1 cellular context compared by ENCODE assay signal in the genomic region with DNA sequence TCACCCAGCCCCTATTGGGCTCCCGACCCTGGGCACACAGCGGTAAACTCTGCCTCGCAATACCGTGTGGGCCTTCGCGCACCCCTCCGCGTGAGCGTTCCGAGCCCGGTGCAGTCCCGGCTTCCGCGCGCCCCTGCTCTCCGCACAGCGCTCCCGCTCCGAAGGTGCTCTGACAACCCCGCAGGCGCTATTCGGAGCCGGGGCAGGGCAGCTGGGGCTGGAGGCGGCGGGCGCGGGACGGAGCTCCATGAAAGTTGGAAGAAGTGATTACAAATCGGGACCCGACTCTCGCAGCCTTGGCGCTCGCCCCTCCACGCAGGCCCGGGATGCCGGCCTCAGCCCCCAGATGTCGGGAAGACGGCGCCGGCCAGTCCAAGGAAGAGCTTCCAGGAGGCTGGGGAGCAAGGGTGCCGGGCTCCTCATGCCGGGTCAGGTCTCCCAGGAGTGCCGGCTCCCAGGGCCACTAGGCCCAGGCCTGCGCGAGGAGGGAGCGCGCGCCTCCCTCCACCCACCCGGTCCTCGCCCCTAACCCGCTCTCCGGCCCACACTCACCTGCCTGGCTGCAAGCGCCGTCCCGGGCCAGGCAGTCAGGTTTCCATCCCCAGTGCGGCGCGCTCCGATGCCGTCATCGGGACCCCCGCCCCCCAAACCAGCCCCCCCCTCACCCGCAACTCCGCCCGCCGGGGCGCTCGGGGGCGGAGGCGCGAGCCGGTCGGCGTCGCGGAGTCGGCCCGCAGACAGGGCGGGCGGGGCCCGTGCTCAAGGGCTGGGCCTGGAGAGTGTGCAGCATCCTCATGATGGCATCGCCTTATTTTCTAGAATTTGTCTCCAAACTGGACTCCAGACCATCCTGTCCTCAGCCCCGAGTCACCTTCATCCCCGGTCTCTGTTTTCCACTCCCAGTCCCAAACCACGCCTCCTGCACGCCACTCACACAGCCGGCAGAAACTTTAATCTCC.
A peak's percentile ranks its signal among the peaks of the same experiment; 100 is the strongest.
TF ChIP-seq lines count a peak whose summit lies in the region.

A gene with protein sequence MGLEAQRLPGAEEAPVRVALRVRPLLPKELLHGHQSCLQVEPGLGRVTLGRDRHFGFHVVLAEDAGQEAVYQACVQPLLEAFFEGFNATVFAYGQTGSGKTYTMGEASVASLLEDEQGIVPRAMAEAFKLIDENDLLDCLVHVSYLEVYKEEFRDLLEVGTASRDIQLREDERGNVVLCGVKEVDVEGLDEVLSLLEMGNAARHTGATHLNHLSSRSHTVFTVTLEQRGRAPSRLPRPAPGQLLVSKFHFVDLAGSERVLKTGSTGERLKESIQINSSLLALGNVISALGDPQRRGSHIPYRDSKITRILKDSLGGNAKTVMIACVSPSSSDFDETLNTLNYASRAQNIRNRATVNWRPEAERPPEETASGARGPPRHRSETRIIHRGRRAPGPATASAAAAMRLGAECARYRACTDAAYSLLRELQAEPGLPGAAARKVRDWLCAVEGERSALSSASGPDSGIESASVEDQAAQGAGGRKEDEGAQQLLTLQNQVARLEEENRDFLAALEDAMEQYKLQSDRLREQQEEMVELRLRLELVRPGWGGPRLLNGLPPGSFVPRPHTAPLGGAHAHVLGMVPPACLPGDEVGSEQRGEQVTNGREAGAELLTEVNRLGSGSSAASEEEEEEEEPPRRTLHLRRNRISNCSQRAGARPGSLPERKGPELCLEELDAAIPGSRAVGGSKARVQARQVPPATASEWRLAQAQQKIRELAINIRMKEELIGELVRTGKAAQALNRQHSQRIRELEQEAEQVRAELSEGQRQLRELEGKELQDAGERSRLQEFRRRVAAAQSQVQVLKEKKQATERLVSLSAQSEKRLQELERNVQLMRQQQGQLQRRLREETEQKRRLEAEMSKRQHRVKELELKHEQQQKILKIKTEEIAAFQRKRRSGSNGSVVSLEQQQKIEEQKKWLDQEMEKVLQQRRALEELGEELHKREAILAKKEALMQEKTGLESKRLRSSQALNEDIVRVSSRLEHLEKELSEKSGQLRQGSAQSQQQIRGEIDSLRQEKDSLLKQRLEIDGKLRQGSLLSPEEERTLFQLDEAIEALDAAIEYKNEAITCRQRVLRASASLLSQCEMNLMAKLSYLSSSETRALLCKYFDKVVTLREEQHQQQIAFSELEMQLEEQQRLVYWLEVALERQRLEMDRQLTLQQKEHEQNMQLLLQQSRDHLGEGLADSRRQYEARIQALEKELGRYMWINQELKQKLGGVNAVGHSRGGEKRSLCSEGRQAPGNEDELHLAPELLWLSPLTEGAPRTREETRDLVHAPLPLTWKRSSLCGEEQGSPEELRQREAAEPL (N-terminal part only) (minus strand): TSS at position 621 of the 959 bp plus-strand sequence. CDS start 2,537 bp downstream, outside the sequence.

TF ChIP-seq in H1, 55 proteins besides CTCF, POLR2A, EP300 and RAD21:
- TF ChIP-seq GABPA (IDR thresholded peaks at IDR 0.05; ENCODE audit: borderline replicate concordance, insufficient read depth, low read length) (peak; percentile 43; the same call in 1 of the 2 replicates), EZH2 (IDR thresholded peaks at IDR 0.05; ENCODE audit: low read depth, low read length, severe bottlenecking) (no peak), TAF1 (IDR thresholded peaks at IDR 0.05; ENCODE audit: low read depth, low read length) (peak; percentile 85), RBBP5 (IDR thresholded peaks at IDR 0.05; ENCODE audit: borderline replicate concordance, low read depth, low read length) (no peak), EGR1 (IDR thresholded peaks at IDR 0.05; ENCODE audit: borderline replicate concordance, low read depth, low read length) (no peak), CREB1 (IDR thresholded peaks at IDR 0.05) (peak; percentile 96), YY1 (IDR thresholded peaks at IDR 0.05; ENCODE audit: low read depth, low read length) (no peak), KDM5A (IDR thresholded peaks at IDR 0.05; ENCODE audit: low read length) (peak; percentile 60), FOSL1 (IDR thresholded peaks at IDR 0.05; ENCODE audit: insufficient read depth, low read depth, low read length) (no peak), HDAC2 (IDR thresholded peaks at IDR 0.05; ENCODE audit: borderline replicate concordance in 1 of 2, low read depth in 2 of 2, low read length in 2 of 2) (no peak), POLR2AphosphoS5 (IDR thresholded peaks at IDR 0.05; ENCODE audit: low read depth, low read length) (peak; percentile 89), KDM4A (IDR thresholded peaks at IDR 0.05; ENCODE audit: low read depth, low read length, severe bottlenecking) (peak; percentile 70), CTBP2 (IDR thresholded peaks at IDR 0.05; ENCODE audit: borderline replicate concordance, insufficient read depth, insufficient read length, low read length) (no peak), PHF8 (conservative IDR thresholded peaks at IDR 0.05; ENCODE audit: low read depth, low read length) (peak; percentile 89), TBP (IDR thresholded peaks at IDR 0.05; ENCODE audit: low read depth, low read length) (peak; percentile 58), NANOG (IDR thresholded peaks at IDR 0.05; ENCODE audit: insufficient read depth, low read depth, low read length, poor library complexity, severe bottlenecking) (no peak), SUZ12 (IDR thresholded peaks at IDR 0.05; ENCODE audit: low read length) (no peak), RXRA (IDR thresholded peaks at IDR 0.05; ENCODE audit: insufficient read depth, low read depth, low read length) (no peak), RNF2 (IDR thresholded peaks at IDR 0.05; ENCODE audit: borderline replicate concordance, low read depth, low read length, missing control alignments, poor library complexity, severe bottlenecking) (no peak), SIN3A (conservative IDR thresholded peaks at IDR 0.05 in 1 of 2, IDR thresholded peaks at IDR 0.05 in 1 of 2; ENCODE audit: low read depth in 1 of 2, low read length in 2 of 2) (peak; percentile 41 to 70; a peak in 2 of 4 replicates), SRF (IDR thresholded peaks at IDR 0.05; ENCODE audit: low read depth, low read length) (peak; percentile 50; the same call in 1 of the 2 replicates), CEBPB (IDR thresholded peaks at IDR 0.05; ENCODE audit: low read depth, low read length) (no peak), CBX5 (IDR thresholded peaks at IDR 0.05; ENCODE audit: low read depth, low read length) (no peak), BACH1 (IDR thresholded peaks at IDR 0.05; ENCODE audit: low read length) (no peak), HDAC6 (IDR thresholded peaks at IDR 0.05; ENCODE audit: low read depth, low read length) (no peak), SP2 (IDR thresholded peaks at IDR 0.05; ENCODE audit: low read length) (no peak)
- TF ChIP-seq, protein P1, sequence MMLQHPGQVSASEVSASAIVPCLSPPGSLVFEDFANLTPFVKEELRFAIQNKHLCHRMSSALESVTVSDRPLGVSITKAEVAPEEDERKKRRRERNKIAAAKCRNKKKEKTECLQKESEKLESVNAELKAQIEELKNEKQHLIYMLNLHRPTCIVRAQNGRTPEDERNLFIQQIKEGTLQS (IDR thresholded peaks at IDR 0.05; ENCODE audit: insufficient read depth, low read depth, low read length) = no peak
- TF ChIP-seq, protein P2, sequence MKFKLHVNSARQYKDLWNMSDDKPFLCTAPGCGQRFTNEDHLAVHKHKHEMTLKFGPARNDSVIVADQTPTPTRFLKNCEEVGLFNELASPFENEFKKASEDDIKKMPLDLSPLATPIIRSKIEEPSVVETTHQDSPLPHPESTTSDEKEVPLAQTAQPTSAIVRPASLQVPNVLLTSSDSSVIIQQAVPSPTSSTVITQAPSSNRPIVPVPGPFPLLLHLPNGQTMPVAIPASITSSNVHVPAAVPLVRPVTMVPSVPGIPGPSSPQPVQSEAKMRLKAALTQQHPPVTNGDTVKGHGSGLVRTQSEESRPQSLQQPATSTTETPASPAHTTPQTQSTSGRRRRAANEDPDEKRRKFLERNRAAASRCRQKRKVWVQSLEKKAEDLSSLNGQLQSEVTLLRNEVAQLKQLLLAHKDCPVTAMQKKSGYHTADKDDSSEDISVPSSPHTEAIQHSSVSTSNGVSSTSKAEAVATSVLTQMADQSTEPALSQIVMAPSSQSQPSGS (IDR thresholded peaks at IDR 0.05; ENCODE audit: low read length) = no peak
- TF ChIP-seq, protein P3, sequence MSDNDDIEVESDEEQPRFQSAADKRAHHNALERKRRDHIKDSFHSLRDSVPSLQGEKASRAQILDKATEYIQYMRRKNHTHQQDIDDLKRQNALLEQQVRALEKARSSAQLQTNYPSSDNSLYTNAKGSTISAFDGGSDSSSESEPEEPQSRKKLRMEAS (IDR thresholded peaks at IDR 0.05) = peak; percentile 57
- TF ChIP-seq, protein P4, sequence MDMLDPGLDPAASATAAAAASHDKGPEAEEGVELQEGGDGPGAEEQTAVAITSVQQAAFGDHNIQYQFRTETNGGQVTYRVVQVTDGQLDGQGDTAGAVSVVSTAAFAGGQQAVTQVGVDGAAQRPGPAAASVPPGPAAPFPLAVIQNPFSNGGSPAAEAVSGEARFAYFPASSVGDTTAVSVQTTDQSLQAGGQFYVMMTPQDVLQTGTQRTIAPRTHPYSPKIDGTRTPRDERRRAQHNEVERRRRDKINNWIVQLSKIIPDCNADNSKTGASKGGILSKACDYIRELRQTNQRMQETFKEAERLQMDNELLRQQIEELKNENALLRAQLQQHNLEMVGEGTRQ (IDR thresholded peaks at IDR 0.05; ENCODE audit: low read length) = no peak
- TF ChIP-seq, protein P5, sequence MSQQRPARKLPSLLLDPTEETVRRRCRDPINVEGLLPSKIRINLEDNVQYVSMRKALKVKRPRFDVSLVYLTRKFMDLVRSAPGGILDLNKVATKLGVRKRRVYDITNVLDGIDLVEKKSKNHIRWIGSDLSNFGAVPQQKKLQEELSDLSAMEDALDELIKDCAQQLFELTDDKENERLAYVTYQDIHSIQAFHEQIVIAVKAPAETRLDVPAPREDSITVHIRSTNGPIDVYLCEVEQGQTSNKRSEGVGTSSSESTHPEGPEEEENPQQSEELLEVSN (IDR thresholded peaks at IDR 0.05) = 0 out of 2 replicates have a peak, but pooled peaks have one; percentile 11
